12 cellular contexts compared by ENCODE assay signal in the genomic region with DNA sequence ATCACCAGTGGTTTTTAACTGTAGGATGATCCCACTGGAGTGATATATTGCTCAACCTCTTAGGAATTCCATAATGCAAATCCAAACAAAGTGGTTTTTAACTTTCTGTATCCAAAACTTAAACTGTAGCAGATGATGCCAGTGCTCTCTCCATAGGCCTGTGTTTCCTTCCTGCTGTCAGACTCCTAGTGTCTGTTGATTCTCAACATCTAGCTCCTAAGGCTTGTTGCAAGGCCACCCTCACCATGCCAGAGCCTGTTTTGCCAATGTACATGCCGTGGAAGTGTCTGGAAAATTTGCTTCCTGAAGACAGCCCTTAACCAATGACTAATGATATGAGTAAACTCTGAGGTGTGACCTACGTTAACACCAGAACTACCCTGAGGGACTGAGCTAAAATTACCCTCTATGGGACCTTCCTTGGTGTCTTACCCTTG.
DNase-seq lines count a peak whose midpoint lies in the region; ATAC-seq and TF ChIP-seq lines count a peak whose summit lies in the region.
"Had no signal": no experiment of that assay in that cellular context is flagged by ENCODE, and none has a peak within 500 bp of the region (broad histone marks: within the 10 kb centered on the region; RNA-seq: fewer than 3 reads in every experiment).

No MANE protein-coding gene starts in this region.

- TF ChIP-seq CTCF in AG09309 (IDR thresholded peaks at IDR 0.05; ENCODE audit: control insufficient read depth, insufficient read depth, low read depth, low read length, missing control alignments) = no peak

- no peak for ATAC-seq in GM19395 (IDR thresholded peaks at IDR 0.05; ENCODE audit: unreplicated experiment)

- DNase-seq in AG09309 (ENCODE audit: low read depth) = peak; percentile 49
- peak; percentile 23 for DNase-seq in HS-27A (ENCODE audit: low read depth)
- peak; percentile 5 for DNase-seq in brain pericyte (ENCODE audit: low read depth, low spot score)
- peak; percentile 82 for DNase-seq in kidney tubule cell (ENCODE audit: low spot score)
- no peak for DNase-seq in NCI-H510A treated with DMSO at 0.1 percent for 48 hours (lab: John Stamatoyannopoulos, UW)
- no peak for DNase-seq in effector CD8-positive, alpha-beta T cell (lab: John Stamatoyannopoulos, UW)
- no peak for DNase-seq in medulla oblongata (ENCODE audit: extremely low spot score)
- DNase-seq: activated effector memory CD4-positive, alpha-beta T cell treated with Interleukin-2 at 50 U/mL for 16 hours; head of caudate nucleus; NCI-H2029; retina had no signal

- no peak overlapping the region for H3K4me3 ChIP-seq in AG09309 (ENCODE audit: control insufficient read depth, low read depth, low read length)

Comparison
In these comparisons a context has a peak if more than half of its experiments do, and no peak if none do; other contexts are left out.
1. DNase-seq: peak in AG09309 (single experiment), HS-27A (single experiment), brain pericyte (single experiment) and kidney tubule cell (single experiment); none in NCI-H510A treated with DMSO at 0.1 percent for 48 hours (single experiment), effector CD8-positive, alpha-beta T cell (single experiment) and medulla oblongata (single experiment).